ENCODE assay signal across 27 cellular contexts in genomic region chr6:34964564-34964963, GRCh38.
DNase-seq lines count a peak whose midpoint lies in the region; ATAC-seq and TF ChIP-seq lines count a peak whose summit lies in the region.
"Had no signal": no experiment of that assay in that cellular context is flagged by ENCODE, and none has a peak within 500 bp of the region (broad histone marks: within the 10 kb centered on the region; RNA-seq: fewer than 3 reads in every experiment).

No MANE protein-coding gene starts in this region.

- DNase-seq in EH (ENCODE audit: low read depth) = peak; percentile 75
- DNase-seq in RPMI7951 (ENCODE audit: low read depth) = peak; percentile 8
- DNase-seq in fibroblast of pulmonary artery (ENCODE audit: low read depth) = peak; percentile 36
- peak; percentile 52 for DNase-seq in myocyte (ENCODE audit: low read depth)
- DNase-seq in HPDE6-E6E7 (ENCODE audit: extremely low spot score) = no peak
- no peak for DNase-seq in stimulated activated naive B cell treated with anti-CD40 and anti-IgM and Interleukin-4, amounts not matched to agents 10 μg/mL and 1 μg/mL and 100 μg/mL, for 72 hours
- DNase-seq: activated CD4-positive, alpha-beta T cell treated with anti-CD3 and anti-CD28 coated beads for 4 hours; activated naive CD4-positive, alpha-beta T cell treated with anti-CD3 and anti-CD28 coated beads, Interleukin-2, amount 50 U/mL, for 16 hours; activated T-cell treated with anti-CD3 and anti-CD28 coated beads, Interleukin-2, amount 50 U/mL, for 72 hours; anterior cingulate cortex; CD4-positive, alpha-beta T cell; DMS153; effector memory CD8-positive, alpha-beta T cell; GF-D8; HCEC 1CT; Karpas-422; left lung; NCI-H1092; NCI-H2107; NCI-H526; sigmoid colon; uterus had no signal

- no peak overlapping the region for H3K4me3 Mint-ChIP-seq in stimulated activated naive B cell treated with anti-CD40 and anti-IgM and Interleukin-4, amounts not matched to agents 10 μg/mL and 1 μg/mL and 100 μg/mL, for 72 hours
- H3K4me3 Mint-ChIP-seq: activated T-cell treated with anti-CD3 and anti-CD28 coated beads, Interleukin-2, amount 50 U/mL, for 72 hours; CD4-positive, alpha-beta T cell; effector memory CD8-positive, alpha-beta T cell; T-helper 1 cell treated with Interleukin-12 subunit alpha and Interleukin-12 subunit beta and Interleukin-4 antibody, amounts not matched to agents 30 μg/mL and 1 μg/mL, for 36 hours had no signal

- H3K9me3 Mint-ChIP-seq in stimulated activated naive B cell treated with anti-CD40 and anti-IgM and Interleukin-4, amounts not matched to agents 10 μg/mL and 1 μg/mL and 100 μg/mL, for 72 hours = no peaks in the 10 kb centered on the region
- H3K9me3 Mint-ChIP-seq: activated T-cell treated with anti-CD3 and anti-CD28 coated beads, Interleukin-2, amount 50 U/mL, for 72 hours; CD4-positive, alpha-beta T cell; effector memory CD8-positive, alpha-beta T cell; T-helper 1 cell treated with Interleukin-12 subunit alpha and Interleukin-12 subunit beta and Interleukin-4 antibody, amounts not matched to agents 30 μg/mL and 1 μg/mL, for 36 hours had no signal

- ATAC-seq in stimulated activated naive B cell treated with anti-CD40 and anti-IgM and Interleukin-4, amounts not matched to agents 10 μg/mL and 1 μg/mL and 100 μg/mL, for 72 hours (replicated peaks) = no peak
- ATAC-seq in HG02884 (IDR thresholded peaks at IDR 0.05; ENCODE audit: unreplicated experiment) (no peak), HG03135 (IDR thresholded peaks at IDR 0.05; ENCODE audit: unreplicated experiment) (no peak)
- ATAC-seq: activated T-cell treated with anti-CD3 and anti-CD28 coated beads, Interleukin-2, amount 50 U/mL, for 72 hours; effector memory CD8-positive, alpha-beta T cell; esophagus mucosa; GM12878; left lung had no signal

- no peaks in the 10 kb centered on the region for H3K27me3 Mint-ChIP-seq in stimulated activated naive B cell treated with anti-CD40 and anti-IgM and Interleukin-4, amounts not matched to agents 10 μg/mL and 1 μg/mL and 100 μg/mL, for 72 hours
- H3K27me3 Mint-ChIP-seq: CD4-positive, alpha-beta T cell; effector memory CD8-positive, alpha-beta T cell had no signal

- H3K27ac Mint-ChIP-seq in stimulated activated naive B cell treated with anti-CD40 and anti-IgM and Interleukin-4, amounts not matched to agents 10 μg/mL and 1 μg/mL and 100 μg/mL, for 72 hours = no peak overlapping the region
- H3K27ac Mint-ChIP-seq: activated T-cell treated with anti-CD3 and anti-CD28 coated beads, Interleukin-2, amount 50 U/mL, for 72 hours; CD4-positive, alpha-beta T cell; effector memory CD8-positive, alpha-beta T cell; T-helper 1 cell treated with Interleukin-12 subunit alpha and Interleukin-12 subunit beta and Interleukin-4 antibody, amounts not matched to agents 30 μg/mL and 1 μg/mL, for 36 hours had no signal

- peaks cover 2 to 10% of the 10 kb centered on the region in 2 donors for H3K36me3 Mint-ChIP-seq in stimulated activated naive B cell treated with anti-CD40 and anti-IgM and Interleukin-4, amounts not matched to agents 10 μg/mL and 1 μg/mL and 100 μg/mL, for 72 hours

- H3K4me1 Mint-ChIP-seq in stimulated activated naive B cell treated with anti-CD40 and anti-IgM and Interleukin-4, amounts not matched to agents 10 μg/mL and 1 μg/mL and 100 μg/mL, for 72 hours = peaks cover 7 to 13% of the 10 kb centered on the region in 2 donors

- no peak overlapping the region for H3K4me3 ChIP-seq in fibroblast of pulmonary artery (replicated peaks; ENCODE audit: low read depth, low read length)
- H3K4me3 ChIP-seq: GM12878, left lung, sigmoid colon, uterus had no signal

- TF ChIP-seq CTCF in fibroblast of pulmonary artery (IDR thresholded peaks at IDR 0.05; ENCODE audit: low read length, missing control alignments) = no peak

Comparison
In these comparisons a context has a peak if more than half of its experiments do, and no peak if none do; other contexts are left out.
1. DNase-seq: peak in EH (single experiment), RPMI7951 (single experiment), fibroblast of pulmonary artery (single experiment) and myocyte (single experiment); none in HPDE6-E6E7 (single experiment) and stimulated activated naive B cell treated with anti-CD40 and anti-IgM and Interleukin-4, amounts not matched to agents 10 μg/mL and 1 μg/mL and 100 μg/mL, for 72 hours (single experiment).